ENCODE assay signal across 8 cellular contexts in the genomic region with DNA sequence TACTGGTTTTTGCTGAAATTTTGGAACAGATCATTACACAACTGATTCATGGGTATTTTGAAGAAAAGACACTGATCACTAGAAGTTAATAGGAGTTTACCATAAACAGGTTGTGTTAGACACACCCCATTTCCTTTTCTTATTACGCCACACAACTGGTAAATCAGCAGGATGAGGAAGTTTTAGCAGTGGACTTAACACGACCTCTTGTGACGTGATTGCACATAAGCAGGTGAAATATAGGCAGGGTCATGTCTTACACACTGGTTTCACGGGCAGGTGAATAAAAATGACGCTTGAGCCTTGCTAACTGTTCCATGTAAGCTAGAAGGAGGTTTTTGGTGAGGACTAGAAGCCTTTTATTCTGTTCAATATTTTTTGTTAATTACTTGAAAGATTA. TPM values are rescaled to one million over a fixed set of nuclear protein-coding genes. Genes with fewer than 3 reads are reported as not detected.
DNase-seq lines count a peak whose midpoint lies in the region; ATAC-seq lines count a peak whose summit lies in the region.

No MANE protein-coding gene starts in this region.

- peak; percentile 13 for DNase-seq in Daoy (ENCODE audit: low read depth)
- peak; percentile 99 for DNase-seq in NCI-H1105 treated with DMSO at 0.1 percent for 48 hours (lab: John Stamatoyannopoulos, UW)
- DNase-seq in T47D (ENCODE audit: low read depth in 1 of 2, low spot score in 1 of 2) = peak; percentile 42 to 93
- no peak for DNase-seq in naive B cell
- no peak for DNase-seq in dedifferentiated amniotic fluid mesenchymal stem cell (ENCODE audit: extremely low spot score)
- DNase-seq in iPS-NIHi7 (ENCODE audit: extremely low spot score) = no peak
- no peak for DNase-seq in activated effector memory CD4-positive, alpha-beta T cell treated with anti-CD3 and anti-CD28 coated beads, Interleukin-2, amount 50 U/mL, for 16 hours

- H3K27ac Mint-ChIP-seq in naive B cell = peak overlapping the region in 1 of 6 donors; percentile 24

- in situ Hi-C loops in T47D (cut with HindIII; ENCODE audit: low pct_unique_long_range_greater_than_20kb, low sequenced_read_pairs) = loop anchor here (10.0 kb wide), 1 partner anchor 190 kb away; no protein-coding TSS in a partner anchor

- H3K27me3 Mint-ChIP-seq in naive B cell = peaks cover 21 to 37% (median 32%) of the 10 kb centered on the region in 3 donors

- H3K4me3 Mint-ChIP-seq in naive B cell = no peak overlapping the region

- H3K36me3 Mint-ChIP-seq in naive B cell = no peaks in the 10 kb centered on the region

- H3K4me1 Mint-ChIP-seq in naive B cell = peaks cover 0 to 3% (median 0%) of the 10 kb centered on the region in 3 donors

- peak; percentile 42 to 58 for ATAC-seq in naive B cell (ENCODE audit: low read depth in 2 of 2)
- ATAC-seq in HG02610 (IDR thresholded peaks at IDR 0.05; ENCODE audit: unreplicated experiment) = no peak

- no peaks in the 10 kb centered on the region for H3K9me3 Mint-ChIP-seq in naive B cell

RNA-seq across cellular contexts. Expression of a gene that starts 27.1 kb away (rescaled TPM):
- total RNA-seq in Daoy (2014; rRNA removed; shearing (Covaris generic)) = 0.54 and 0.69 TPM in 2 replicates
- polyA plus RNA-seq in naive B cell (ENCODE audit: low read depth in 6 of 6) = under 1 TPM in 1 of 6 donors, not detected in 5; 0.05 TPM

Comparison
In these comparisons a context has a peak if more than half of its experiments do, and no peak if none do; other contexts are left out.
1. DNase-seq: peak in Daoy (single experiment), NCI-H1105 treated with DMSO at 0.1 percent for 48 hours (single experiment) and T47D (2 of 2); none in naive B cell (single experiment), dedifferentiated amniotic fluid mesenchymal stem cell (single experiment), iPS-NIHi7 (single experiment) and activated effector memory CD4-positive, alpha-beta T cell treated with anti-CD3 and anti-CD28 coated beads, Interleukin-2, amount 50 U/mL, for 16 hours (single experiment).